In the genomic region with DNA sequence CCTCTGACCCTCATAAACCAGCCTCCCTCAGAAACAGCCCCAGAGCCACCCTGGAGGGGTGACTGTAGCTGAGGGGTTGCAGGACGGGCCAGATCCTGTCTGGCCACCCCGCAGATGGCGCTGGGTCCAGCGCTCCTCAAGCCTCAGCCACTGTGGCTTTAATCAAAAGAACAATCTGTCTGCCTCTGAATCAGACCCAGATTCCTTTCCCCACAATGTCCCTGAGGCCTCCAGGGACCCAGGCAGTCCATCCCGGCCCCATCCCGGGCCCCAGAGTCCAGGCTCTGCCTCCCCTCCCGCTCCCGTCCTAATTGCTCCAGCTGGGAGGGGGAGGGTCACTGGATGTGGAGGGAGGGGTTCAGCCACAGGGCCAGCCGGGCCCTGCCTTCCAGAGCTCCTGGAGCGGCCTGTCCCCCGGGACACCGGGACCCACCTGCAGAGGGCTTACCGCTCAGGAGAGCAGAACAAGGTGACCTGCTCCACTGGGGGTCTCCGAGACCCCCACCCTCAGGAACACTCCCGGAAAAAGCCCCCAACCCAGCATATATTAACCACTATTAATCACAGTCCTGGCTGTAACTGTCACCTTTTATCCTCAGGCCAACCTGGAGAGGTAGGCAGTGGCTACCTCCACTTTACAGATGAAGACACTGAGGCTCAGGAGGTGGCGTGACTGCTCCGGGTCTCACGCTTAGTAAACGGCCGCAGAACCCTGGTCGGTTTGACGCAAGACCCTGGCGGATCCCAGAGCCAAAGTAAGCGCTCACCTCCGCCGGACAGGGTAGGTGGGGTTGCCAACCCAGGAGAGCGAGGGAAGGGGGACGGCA, we compare ENCODE assay signal across 11 cellular contexts. TPM values are rescaled to one million over a fixed set of nuclear protein-coding genes. Genes with fewer than 3 reads are reported as not detected.
A peak's percentile ranks its signal among the peaks of the same experiment; 100 is the strongest.
DNase-seq lines count a peak whose midpoint lies in the region; ATAC-seq, FAIRE-seq and TF ChIP-seq lines count a peak whose summit lies in the region.
"Had no signal": no experiment of that assay in that cellular context is flagged by ENCODE, and none has a peak within 500 bp of the region (broad histone marks: within the 10 kb centered on the region; RNA-seq: fewer than 3 reads in every experiment).

No MANE protein-coding gene starts in this region.

- H3K4me1 ChIP-seq in HepG2 (ENCODE audit: insufficient read depth, low read length) (peaks cover 56% of the 10 kb centered on the region), thyroid gland (peaks cover 9 to 38% of the 10 kb centered on the region in 2 donors)

- no peak overlapping the region for H3K9ac ChIP-seq in HepG2 (ENCODE audit: insufficient read depth, low read depth, low read length)

- peak; percentile 38 for ATAC-seq in HepG2

- no peaks in the 10 kb centered on the region for H3K9me3 Mint-ChIP-seq in activated CD4-positive, alpha-beta memory T cell treated with anti-CD3 and anti-CD28 coated beads for 36 hours
- no peaks in the 10 kb centered on the region for H3K9me3 Mint-ChIP-seq in activated CD4-positive, alpha-beta memory T cell treated with anti-CD3 and anti-CD28 coated beads, Interleukin-2, amount 10 ng/mL, durations not matched to agents 7 days and 5 days
- H3K9me3 Mint-ChIP-seq in MCF 10A (ENCODE audit: unreplicated experiment), result no peaks in the 10 kb centered on the region

- H3K9me3 ChIP-seq in HepG2 (ENCODE audit: low read length) (no peaks in the 10 kb centered on the region), thyroid gland (no peaks in the 10 kb centered on the region), MG63 (no peaks in the 10 kb centered on the region)

- CTCF ChIA-PET in activated CD4-positive, alpha-beta memory T cell treated with anti-CD3 and anti-CD28 coated beads for 36 hours (lab: Charles Lee), result interaction anchor here (1.2 kb wide), 1 partner anchor 34 kb away, joined by 4 read pairs; no protein-coding TSS in a partner anchor
- CTCF ChIA-PET in activated CD4-positive, alpha-beta memory T cell treated with anti-CD3 and anti-CD28 coated beads, Interleukin-2, amount 10 ng/mL, durations not matched to agents 7 days and 5 days (lab: Charles Lee), result no interaction called here
- CTCF ChIA-PET in MCF 10A (lab: Yijun Ruan, JAX), result no interaction called here
- CTCF ChIA-PET in HepG2 (lab: Yijun Ruan, JAX; ENCODE audit: low intra/inter-chr PET ratio, low total read pairs), result no interaction called here

- TF ChIP-seq CTCF in MCF 10A (IDR thresholded peaks at IDR 0.05; ENCODE audit: unreplicated experiment), result no peak
- no peak for TF ChIP-seq CTCF in HepG2 (CRISPR knock-in tag; IDR thresholded peaks at IDR 0.05)
- TF ChIP-seq CTCF in thyroid gland (IDR thresholded peaks at IDR 0.05), result no peak

- peaks cover 33% of the 10 kb centered on the region for H3K27me3 Mint-ChIP-seq in activated CD4-positive, alpha-beta memory T cell treated with anti-CD3 and anti-CD28 coated beads for 36 hours
- peaks cover 55% of the 10 kb centered on the region for H3K27me3 Mint-ChIP-seq in activated CD4-positive, alpha-beta memory T cell treated with anti-CD3 and anti-CD28 coated beads, Interleukin-2, amount 10 ng/mL, durations not matched to agents 7 days and 5 days
- H3K27me3 Mint-ChIP-seq in MCF 10A (ENCODE audit: insufficient read depth, unreplicated experiment), result no peaks in the 10 kb centered on the region

- WGBS in HepG2 (ENCODE audit: low lambda C conversion rate), result 0% methylated on average over 13 of the region's 28 CpGs
- WGBS in thyroid gland, 2 donors, result 29 to 42% methylated on average over 17 to 22 of the region's 28 CpGs

- intact Hi-C loops in activated CD4-positive, alpha-beta memory T cell treated with anti-CD3 and anti-CD28 coated beads for 36 hours (cut with micrococcal nuclease), result no loop called here
- intact Hi-C loops in MCF 10A (cut with micrococcal nuclease) (no loop called here), HepG2 (cut with micrococcal nuclease; ENCODE audit: unreplicated experiment) (no loop called here), thyroid gland (cut with DNase I) (no loop called here)

- H3K36me3 Mint-ChIP-seq in activated CD4-positive, alpha-beta memory T cell treated with anti-CD3 and anti-CD28 coated beads for 36 hours, result no peaks in the 10 kb centered on the region
- no peaks in the 10 kb centered on the region for H3K36me3 Mint-ChIP-seq in activated CD4-positive, alpha-beta memory T cell treated with anti-CD3 and anti-CD28 coated beads, Interleukin-2, amount 10 ng/mL, durations not matched to agents 7 days and 5 days (ENCODE audit: low read depth)
- peaks cover 7% of the 10 kb centered on the region for H3K36me3 Mint-ChIP-seq in MCF 10A (ENCODE audit: insufficient read depth, unreplicated experiment)

- H3K4me3 ChIP-seq in HepG2 (replicated peaks in 1 of 3; ENCODE audit: insufficient read depth in 1 of 3, low read depth in 2 of 3, low read length in 3 of 3) (peak overlapping the region; percentile 42 to 82 (median 74); a peak in 5 of 6 replicates), thyroid gland (replicated peaks in 1 of 3) (peak overlapping the region in 1 of 3 donors; percentile 75), MG63 (no peak overlapping the region)

- H2AFZ ChIP-seq in HepG2 (ENCODE audit: low read length), result no peak overlapping the region

- TF ChIP-seq EP300 in HepG2 (IDR thresholded peaks at IDR 0.05; ENCODE audit: low read depth in 2 of 2, low read length in 2 of 2) (no peak), HepG2 (CRISPR knock-in tag; IDR thresholded peaks at IDR 0.05; ENCODE audit: borderline replicate concordance) (no peak)

- peak overlapping the region; percentile 40 for H3K4me3 Mint-ChIP-seq in activated CD4-positive, alpha-beta memory T cell treated with anti-CD3 and anti-CD28 coated beads for 36 hours
- no peak overlapping the region for H3K4me3 Mint-ChIP-seq in activated CD4-positive, alpha-beta memory T cell treated with anti-CD3 and anti-CD28 coated beads, Interleukin-2, amount 10 ng/mL, durations not matched to agents 7 days and 5 days
- H3K4me3 Mint-ChIP-seq in MCF 10A (ENCODE audit: unreplicated experiment), result peak overlapping the region; percentile 64

- POLR2A ChIA-PET in activated CD4-positive, alpha-beta memory T cell treated with anti-CD3 and anti-CD28 coated beads for 36 hours (lab: Charles Lee), result no interaction called here
- POLR2A ChIA-PET in activated CD4-positive, alpha-beta memory T cell treated with anti-CD3 and anti-CD28 coated beads, Interleukin-2, amount 10 ng/mL, durations not matched to agents 7 days and 5 days (lab: Charles Lee), result no interaction called here
- POLR2A ChIA-PET in MCF 10A (lab: Yijun Ruan, JAX), result interaction anchor here (1.5 to 2.0 kb wide), 4 partner anchors 8 to 231 kb away, joined by 5 to 7 read pairs (median 6); a partner anchor contains a TSS
- POLR2A ChIA-PET in HepG2 (lab: Yijun Ruan, JAX), result interaction anchor here (0.6 to 1.5 kb wide), 4 partner anchors 10 to 34 kb away, joined by 3 to 4 read pairs (median 3); no protein-coding TSS in a partner anchor

- FAIRE-seq in HepG2 (lab: Jason Lieb, UNC), result no peak
- FAIRE-seq: colon had no signal

- no peak overlapping the region for H3K27ac Mint-ChIP-seq in activated CD4-positive, alpha-beta memory T cell treated with anti-CD3 and anti-CD28 coated beads for 36 hours
- no peak overlapping the region for H3K27ac Mint-ChIP-seq in activated CD4-positive, alpha-beta memory T cell treated with anti-CD3 and anti-CD28 coated beads, Interleukin-2, amount 10 ng/mL, durations not matched to agents 7 days and 5 days
- no peak overlapping the region for H3K27ac Mint-ChIP-seq in MCF 10A (ENCODE audit: low read depth, unreplicated experiment)

- DNase-seq in activated CD4-positive, alpha-beta memory T cell treated with anti-CD3 and anti-CD28 coated beads for 36 hours, result no peak
- DNase-seq in activated CD4-positive, alpha-beta memory T cell treated with anti-CD3 and anti-CD28 coated beads, Interleukin-2, amount 10 ng/mL, durations not matched to agents 7 days and 5 days, result no peak
- DNase-seq in MCF 10A (ENCODE audit: unreplicated experiment) (peak; percentile 37), HepG2 (ENCODE audit: low spot score) (no peak), thyroid gland (no peak), MG63 (no peak), GM19240 (ENCODE audit: insufficient read length, low spot score) (no peak), NCI-H446 (lab: John Stamatoyannopoulos, UW) (no peak)

- no TSS peak for BruUV-seq in MCF 10A (replicated peaks; lab: Mats Ljungman, UMichigan)
- no TSS peak for BruUV-seq in HepG2 (replicated peaks; lab: Mats Ljungman, UMichigan)

- no peak for TF ChIP-seq POLR2A in HepG2 (IDR thresholded peaks at IDR 0.05; ENCODE audit: insufficient read depth in 1 of 2, low read depth in 2 of 2, low read length in 2 of 2)
- no peak for TF ChIP-seq POLR2A in thyroid gland (IDR thresholded peaks at IDR 0.05)

- no peaks in the 10 kb centered on the region for H4K20me1 ChIP-seq in HepG2 (ENCODE audit: insufficient read depth, low read length)

- no peak for TF ChIP-seq RAD21 in HepG2 (CRISPR knock-in tag; IDR thresholded peaks at IDR 0.05)

- H3K27ac ChIP-seq in HepG2 (ENCODE audit: extremely low read length, insufficient read depth, low read length) (no peak overlapping the region), thyroid gland (peak overlapping the region in 2 of 3 donors; percentile 61 to 66)

- H3K36me3 ChIP-seq in HepG2 (replicated peaks in 1 of 2; ENCODE audit: control insufficient read depth in 1 of 2, insufficient read depth in 2 of 2, low read length in 2 of 2) (no peaks in the 10 kb centered on the region), thyroid gland (no peaks in the 10 kb centered on the region), MG63 (no peaks in the 10 kb centered on the region)

- in situ Hi-C loops in HepG2 (cut with HindIII; ENCODE audit: extremely low pct_ligation_motif_present, low pct_unique_long_range_greater_than_20kb), result no loop called here

- H3K27me3 ChIP-seq in HepG2 (ENCODE audit: control insufficient read depth in 1 of 2, insufficient read depth in 2 of 2, low read length in 2 of 2) (peaks cover 0 to 18% of the 10 kb centered on the region in 2 experiments; a peak in 3 of 5 replicates), thyroid gland (no peaks in the 10 kb centered on the region), MG63 (no peaks in the 10 kb centered on the region)

- peaks cover 2% of the 10 kb centered on the region for H3K79me2 ChIP-seq in HepG2 (ENCODE audit: insufficient read depth, low read length)

- H3K4me2 ChIP-seq in HepG2 (ENCODE audit: low read depth, low read length), result peak overlapping the region; percentile 91

- peaks cover 12% of the 10 kb centered on the region for H3K4me1 Mint-ChIP-seq in activated CD4-positive, alpha-beta memory T cell treated with anti-CD3 and anti-CD28 coated beads for 36 hours (ENCODE audit: low read depth)
- peaks cover 11% of the 10 kb centered on the region for H3K4me1 Mint-ChIP-seq in activated CD4-positive, alpha-beta memory T cell treated with anti-CD3 and anti-CD28 coated beads, Interleukin-2, amount 10 ng/mL, durations not matched to agents 7 days and 5 days
- peaks cover 17% of the 10 kb centered on the region for H3K4me1 Mint-ChIP-seq in MCF 10A (ENCODE audit: insufficient read depth, unreplicated experiment)

RNA-seq across cellular contexts. Expression of a gene that starts 0.8 kb away (rescaled TPM):
- under 1 TPM in 1 of 2 experiments, not detected in 1; 0.05 TPM for total RNA-seq in activated CD4-positive, alpha-beta memory T cell treated with anti-CD3 and anti-CD28 coated beads for 36 hours
- total RNA-seq in activated CD4-positive, alpha-beta memory T cell treated with anti-CD3 and anti-CD28 coated beads, Interleukin-2, amount 10 ng/mL, durations not matched to agents 7 days and 5 days, result not detected
- total RNA-seq in MCF 10A (2022) (78.2 and 101 TPM in 2 replicates), HepG2 (2016; rRNA removed; fragmentation: Illumina TruSeq; extraction: Trizol) (9.2 and 10.6 TPM in 2 replicates), thyroid gland (10 to 100 TPM; 11.4 to 28.0 (median 25.9) TPM)
- 2.3 and 2.6 TPM in 2 replicates for total RNA-seq in HepG2 (2016; cell fraction: cytosol; rRNA removed; fragmentation: Illumina TruSeq; extraction: Trizol; ENCODE audit: low read depth)
- 9.3 and 10.5 TPM in 2 replicates for total RNA-seq in HepG2 (2016; cell fraction: insoluble cytoplasmic fraction; rRNA removed; fragmentation: Illumina TruSeq; extraction: Trizol)
- 7.4 and 8.7 TPM in 2 replicates for total RNA-seq in HepG2 (2016; cell fraction: membrane; rRNA removed; fragmentation: Illumina TruSeq; extraction: Trizol)
- total RNA-seq in HepG2 (2016; cell fraction: nucleus; rRNA removed; fragmentation: Illumina TruSeq; extraction: Trizol), result 4.4 and 5.9 TPM in 2 replicates
- polyA plus RNA-seq in HepG2 (2011; rRNA removed), result 23.0 and 24.6 TPM in 2 replicates
- polyA plus RNA-seq in HepG2 (2011; cell fraction: cytosol; rRNA removed), result 15.7 and 22.9 TPM in 2 replicates
- 22.7 and 27.5 TPM in 2 replicates for polyA plus RNA-seq in HepG2 (2011; cell fraction: nucleus; rRNA removed)
- 2.8 and 7.8 TPM in 2 replicates for polyA plus RNA-seq in HepG2 (2012)
- polyA plus RNA-seq in HepG2 (2016; cell fraction: cytosol; fragmentation: Illumina TruSeq; extraction: Trizol; ENCODE audit: low read depth), result 2.9 and 3.0 TPM in 2 replicates
- polyA plus RNA-seq in HepG2 (2016; cell fraction: insoluble cytoplasmic fraction; fragmentation: Illumina TruSeq; extraction: Trizol; ENCODE audit: low read depth), result 10.8 and 11.3 TPM in 2 replicates
- 6.2 and 6.7 TPM in 2 replicates for polyA plus RNA-seq in HepG2 (2016; cell fraction: membrane; fragmentation: Illumina TruSeq; extraction: Trizol; ENCODE audit: low read depth)
- polyA plus RNA-seq in HepG2 (2016; cell fraction: nucleus; fragmentation: Illumina TruSeq; extraction: Trizol; ENCODE audit: insufficient read depth, low read depth), result 17.7 and 20.4 TPM in 2 replicates
- polyA minus RNA-seq in HepG2 (2011; rRNA and poly(A)+ RNA removed; ENCODE audit: low replicate concordance), result 2.2 and 24.8 TPM in 2 replicates
- 12.1 and 12.4 TPM in 2 replicates for polyA minus RNA-seq in HepG2 (2011; cell fraction: cytosol; rRNA and poly(A)+ RNA removed)
- 8.8 and 10.0 TPM in 2 replicates for polyA minus RNA-seq in HepG2 (2011; cell fraction: nucleus; rRNA and poly(A)+ RNA removed)
- total RNA-seq in MG63 (2014; rRNA removed; shearing (Covaris generic); ENCODE audit: low replicate concordance), result 17.5 and 23.1 TPM in 2 replicates

RNA-seq across cellular contexts. Expression of a gene that starts 15.5 kb away (rescaled TPM):
- not detected for total RNA-seq in activated CD4-positive, alpha-beta memory T cell treated with anti-CD3 and anti-CD28 coated beads for 36 hours
- not detected for total RNA-seq in activated CD4-positive, alpha-beta memory T cell treated with anti-CD3 and anti-CD28 coated beads, Interleukin-2, amount 10 ng/mL, durations not matched to agents 7 days and 5 days
- not detected in 2 replicates for total RNA-seq in MCF 10A (2022)
- 0.29 and 0.97 TPM in 2 replicates for total RNA-seq in HepG2 (2016; rRNA removed; fragmentation: Illumina TruSeq; extraction: Trizol)
- 0.71 and 0.79 TPM in 2 replicates for total RNA-seq in HepG2 (2016; cell fraction: cytosol; rRNA removed; fragmentation: Illumina TruSeq; extraction: Trizol; ENCODE audit: low read depth)
- total RNA-seq in HepG2 (2016; cell fraction: insoluble cytoplasmic fraction; rRNA removed; fragmentation: Illumina TruSeq; extraction: Trizol), result 0.43 and 0.58 TPM in 2 replicates
- total RNA-seq in HepG2 (2016; cell fraction: membrane; rRNA removed; fragmentation: Illumina TruSeq; extraction: Trizol), result 0.43 and 0.45 TPM in 2 replicates
- total RNA-seq in HepG2 (2016; cell fraction: nucleus; rRNA removed; fragmentation: Illumina TruSeq; extraction: Trizol), result 0.41 and 0.75 TPM in 2 replicates
- polyA plus RNA-seq in HepG2 (2011; rRNA removed), result 0.24 and 0.40 TPM in 2 replicates
- polyA plus RNA-seq in HepG2 (2011; cell fraction: cytosol; rRNA removed), result 0.28 and 0.51 TPM in 2 replicates
- polyA plus RNA-seq in HepG2 (2011; cell fraction: nucleus; rRNA removed), result 0.58 and 0.85 TPM in 2 replicates
- 0.32 and 0.44 TPM in 2 replicates for polyA plus RNA-seq in HepG2 (2012)
- 0.60 and 0.79 TPM in 2 replicates for polyA plus RNA-seq in HepG2 (2016; cell fraction: cytosol; fragmentation: Illumina TruSeq; extraction: Trizol; ENCODE audit: low read depth)
- 0.37 and 0.50 TPM in 2 replicates for polyA plus RNA-seq in HepG2 (2016; cell fraction: insoluble cytoplasmic fraction; fragmentation: Illumina TruSeq; extraction: Trizol; ENCODE audit: low read depth)
- 0.64 and 0.87 TPM in 2 replicates for polyA plus RNA-seq in HepG2 (2016; cell fraction: membrane; fragmentation: Illumina TruSeq; extraction: Trizol; ENCODE audit: low read depth)
- 1.1 and 1.5 TPM in 2 replicates for polyA plus RNA-seq in HepG2 (2016; cell fraction: nucleus; fragmentation: Illumina TruSeq; extraction: Trizol; ENCODE audit: insufficient read depth, low read depth)
- polyA minus RNA-seq in HepG2 (2011; rRNA and poly(A)+ RNA removed; ENCODE audit: low replicate concordance), result 0.92 TPM in 1 of 2 replicates, not detected in the other
- polyA minus RNA-seq in HepG2 (2011; cell fraction: cytosol; rRNA and poly(A)+ RNA removed), result 0.44 and 0.59 TPM in 2 replicates
- polyA minus RNA-seq in HepG2 (2011; cell fraction: nucleus; rRNA and poly(A)+ RNA removed), result 0.62 TPM in 1 of 2 replicates, not detected in the other
- total RNA-seq in thyroid gland, result not detected
- total RNA-seq in MG63 (2014; rRNA removed; shearing (Covaris generic); ENCODE audit: low replicate concordance), result not detected in 2 replicates
- total RNA-seq: HT1080, temporal lobe had no signal

RNA-seq across cellular contexts. Expression of a gene that starts 21.7 kb away (rescaled TPM):
- 1 to 10 TPM in 1 of 2 experiments, under 1 TPM in 1; 0.92 to 1.5 TPM for total RNA-seq in activated CD4-positive, alpha-beta memory T cell treated with anti-CD3 and anti-CD28 coated beads for 36 hours
- 1 to 10 TPM; 1.4 to 1.9 TPM for total RNA-seq in activated CD4-positive, alpha-beta memory T cell treated with anti-CD3 and anti-CD28 coated beads, Interleukin-2, amount 10 ng/mL, durations not matched to agents 7 days and 5 days
- 0.79 and 1.3 TPM in 2 replicates for total RNA-seq in MCF 10A (2022)
- 0.13 TPM in 1 of 2 replicates, not detected in the other for total RNA-seq in HepG2 (2016; rRNA removed; fragmentation: Illumina TruSeq; extraction: Trizol)
- total RNA-seq in HepG2 (2016; cell fraction: cytosol; rRNA removed; fragmentation: Illumina TruSeq; extraction: Trizol; ENCODE audit: low read depth), result not detected in 2 replicates
- 0.13 and 0.15 TPM in 2 replicates for total RNA-seq in HepG2 (2016; cell fraction: insoluble cytoplasmic fraction; rRNA removed; fragmentation: Illumina TruSeq; extraction: Trizol)
- total RNA-seq in HepG2 (2016; cell fraction: membrane; rRNA removed; fragmentation: Illumina TruSeq; extraction: Trizol), result 0.09 TPM in 1 of 2 replicates, not detected in the other
- 0.41 TPM in 1 of 2 replicates, not detected in the other for total RNA-seq in HepG2 (2016; cell fraction: nucleus; rRNA removed; fragmentation: Illumina TruSeq; extraction: Trizol)
- polyA plus RNA-seq in HepG2 (2011; rRNA removed), result 0.18 TPM in 2 replicates
- 0.12 and 0.16 TPM in 2 replicates for polyA plus RNA-seq in HepG2 (2011; cell fraction: cytosol; rRNA removed)
- polyA plus RNA-seq in HepG2 (2011; cell fraction: nucleus; rRNA removed), result 0.33 and 0.35 TPM in 2 replicates
- 0.07 TPM in 1 of 2 replicates, not detected in the other for polyA plus RNA-seq in HepG2 (2012)
- not detected in 2 replicates for polyA plus RNA-seq in HepG2 (2016; cell fraction: cytosol; fragmentation: Illumina TruSeq; extraction: Trizol; ENCODE audit: low read depth)
- 0.10 TPM in 1 of 2 replicates, not detected in the other for polyA plus RNA-seq in HepG2 (2016; cell fraction: insoluble cytoplasmic fraction; fragmentation: Illumina TruSeq; extraction: Trizol; ENCODE audit: low read depth)
- 0.08 TPM in 1 of 2 replicates, not detected in the other for polyA plus RNA-seq in HepG2 (2016; cell fraction: membrane; fragmentation: Illumina TruSeq; extraction: Trizol; ENCODE audit: low read depth)
- polyA plus RNA-seq in HepG2 (2016; cell fraction: nucleus; fragmentation: Illumina TruSeq; extraction: Trizol; ENCODE audit: insufficient read depth, low read depth), result 0.15 and 0.21 TPM in 2 replicates
- polyA minus RNA-seq in HepG2 (2011; rRNA and poly(A)+ RNA removed; ENCODE audit: low replicate concordance), result 0.04 and 0.42 TPM in 2 replicates
- not detected in 2 replicates for polyA minus RNA-seq in HepG2 (2011; cell fraction: cytosol; rRNA and poly(A)+ RNA removed)
- polyA minus RNA-seq in HepG2 (2011; cell fraction: nucleus; rRNA and poly(A)+ RNA removed), result 0.12 TPM in 1 of 2 replicates, not detected in the other
- total RNA-seq in thyroid gland, result 1 to 10 TPM in 3 of 4 donors, under 1 TPM in 1; 0.98 to 2.6 (median 2.0) TPM
- total RNA-seq in MG63 (2014; rRNA removed; shearing (Covaris generic); ENCODE audit: low replicate concordance), result not detected in 2 replicates

RNA-seq across cellular contexts. Expression of a gene that starts 49.7 kb away (rescaled TPM):
- 1 to 10 TPM; 2.0 to 2.5 TPM for total RNA-seq in activated CD4-positive, alpha-beta memory T cell treated with anti-CD3 and anti-CD28 coated beads for 36 hours
- 1 to 10 TPM; 1.5 to 1.6 TPM for total RNA-seq in activated CD4-positive, alpha-beta memory T cell treated with anti-CD3 and anti-CD28 coated beads, Interleukin-2, amount 10 ng/mL, durations not matched to agents 7 days and 5 days
- 1.1 and 1.7 TPM in 2 replicates for total RNA-seq in MCF 10A (2022)
- 2.3 and 4.0 TPM in 2 replicates for total RNA-seq in HepG2 (2016; rRNA removed; fragmentation: Illumina TruSeq; extraction: Trizol)
- total RNA-seq in HepG2 (2016; cell fraction: cytosol; rRNA removed; fragmentation: Illumina TruSeq; extraction: Trizol; ENCODE audit: low read depth), result 1.3 and 1.6 TPM in 2 replicates
- total RNA-seq in HepG2 (2016; cell fraction: insoluble cytoplasmic fraction; rRNA removed; fragmentation: Illumina TruSeq; extraction: Trizol), result 2.3 and 4.1 TPM in 2 replicates
- total RNA-seq in HepG2 (2016; cell fraction: membrane; rRNA removed; fragmentation: Illumina TruSeq; extraction: Trizol), result 3.6 and 3.8 TPM in 2 replicates
- total RNA-seq in HepG2 (2016; cell fraction: nucleus; rRNA removed; fragmentation: Illumina TruSeq; extraction: Trizol), result 0.72 and 0.87 TPM in 2 replicates
- polyA plus RNA-seq in HepG2 (2011; rRNA removed), result 1.4 and 1.8 TPM in 2 replicates
- 1.3 and 2.6 TPM in 2 replicates for polyA plus RNA-seq in HepG2 (2011; cell fraction: cytosol; rRNA removed)
- polyA plus RNA-seq in HepG2 (2011; cell fraction: nucleus; rRNA removed), result 0.59 and 1.3 TPM in 2 replicates
- polyA plus RNA-seq in HepG2 (2012), result 4.4 and 15.0 TPM in 2 replicates
- polyA plus RNA-seq in HepG2 (2016; cell fraction: cytosol; fragmentation: Illumina TruSeq; extraction: Trizol; ENCODE audit: low read depth), result 3.5 and 3.9 TPM in 2 replicates
- 6.0 and 6.8 TPM in 2 replicates for polyA plus RNA-seq in HepG2 (2016; cell fraction: insoluble cytoplasmic fraction; fragmentation: Illumina TruSeq; extraction: Trizol; ENCODE audit: low read depth)
- 4.5 and 5.2 TPM in 2 replicates for polyA plus RNA-seq in HepG2 (2016; cell fraction: membrane; fragmentation: Illumina TruSeq; extraction: Trizol; ENCODE audit: low read depth)
- 1.8 and 2.2 TPM in 2 replicates for polyA plus RNA-seq in HepG2 (2016; cell fraction: nucleus; fragmentation: Illumina TruSeq; extraction: Trizol; ENCODE audit: insufficient read depth, low read depth)
- 1.2 TPM in 1 of 2 replicates, not detected in the other for polyA minus RNA-seq in HepG2 (2011; rRNA and poly(A)+ RNA removed; ENCODE audit: low replicate concordance)
- polyA minus RNA-seq in HepG2 (2011; cell fraction: cytosol; rRNA and poly(A)+ RNA removed), result 2.5 and 2.8 TPM in 2 replicates
- polyA minus RNA-seq in HepG2 (2011; cell fraction: nucleus; rRNA and poly(A)+ RNA removed), result 0.64 and 0.87 TPM in 2 replicates
- 1 to 10 TPM in 2 of 4 donors, under 1 TPM in 2; 0.81 to 1.3 (median 1.00) TPM for total RNA-seq in thyroid gland
- 4.7 and 6.2 TPM in 2 replicates for total RNA-seq in MG63 (2014; rRNA removed; shearing (Covaris generic); ENCODE audit: low replicate concordance)

Comparison
In these comparisons a context has a peak if more than half of its experiments do, and no peak if none do; other contexts are left out.
1. POLR2A ChIA-PET loops: an anchor here in MCF 10A (1.5 to 2.0 kb wide) and HepG2 (0.6 to 1.5 kb wide); none called in activated CD4-positive, alpha-beta memory T cell treated with anti-CD3 and anti-CD28 coated beads for 36 hours and activated CD4-positive, alpha-beta memory T cell treated with anti-CD3 and anti-CD28 coated beads, Interleukin-2, amount 10 ng/mL, durations not matched to agents 7 days and 5 days.